In the genomic region with DNA sequence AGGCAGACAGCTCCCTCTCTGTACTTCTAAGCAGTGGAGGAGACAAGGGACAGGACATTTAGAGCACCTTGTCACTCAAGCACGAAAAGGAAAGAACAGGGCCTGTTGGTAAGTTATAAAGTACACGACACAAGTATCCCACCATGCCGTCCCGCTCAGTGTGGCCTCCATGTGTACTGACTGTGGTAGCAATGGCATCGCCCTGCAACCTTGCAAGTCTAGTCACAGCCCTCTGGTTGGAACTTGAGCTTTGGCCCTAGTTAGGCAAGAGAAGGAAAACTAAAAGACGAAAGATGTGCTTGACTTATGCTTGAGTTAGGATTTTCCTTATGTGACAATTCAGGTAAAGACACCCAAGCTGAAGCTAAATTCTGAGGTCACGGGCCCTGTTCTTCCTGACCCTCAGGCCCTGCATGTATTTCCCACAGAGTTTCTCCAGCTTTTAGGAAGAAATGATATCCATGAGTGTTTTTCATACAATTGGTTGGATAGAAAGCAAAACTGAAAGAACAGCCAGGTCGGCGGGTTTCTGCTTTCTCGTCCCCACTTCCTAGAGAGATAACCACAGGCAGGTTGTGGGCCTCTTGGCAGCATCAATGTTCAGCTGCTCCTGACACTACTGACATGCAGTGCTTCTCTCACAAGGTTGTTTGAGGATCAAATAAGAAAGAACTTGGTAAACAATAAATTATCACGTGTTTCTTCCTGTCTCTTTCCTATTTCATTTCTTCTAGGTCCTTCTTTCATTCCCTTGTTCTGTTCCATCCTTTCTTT, we compare ENCODE assay signal across 9 cellular contexts.
DNase-seq lines count a peak whose midpoint lies in the region; ATAC-seq and TF ChIP-seq lines count a peak whose summit lies in the region.
"Had no signal": no experiment of that assay in that cellular context is flagged by ENCODE, and none has a peak within 500 bp of the region (broad histone marks: within the 10 kb centered on the region; RNA-seq: fewer than 3 reads in every experiment).

No MANE protein-coding gene starts in this region.

- H3K4me1 ChIP-seq in OCI-LY3 (ENCODE audit: low read length) = no peaks in the 10 kb centered on the region

- H4K20me1 ChIP-seq in OCI-LY3 (ENCODE audit: insufficient read depth, low read length) = no peaks in the 10 kb centered on the region

- H3K27ac Mint-ChIP-seq in natural killer cell treated with Interleukin-12 subunit alpha and Interleukin-12 subunit beta and Interleukin-15 and Interleukin-18, amount 100 ng/mL, for 72 hours = peak overlapping the region; percentile 19 to 37

- H3K9ac ChIP-seq in OCI-LY3 (ENCODE audit: low read length) = no peak overlapping the region

- no peaks in the 10 kb centered on the region for H3K36me3 Mint-ChIP-seq in natural killer cell treated with Interleukin-12 subunit alpha and Interleukin-12 subunit beta and Interleukin-15 and Interleukin-18, amount 100 ng/mL, for 72 hours

- no peak for DNase-seq in natural killer cell treated with Interleukin-12 subunit alpha and Interleukin-12 subunit beta and Interleukin-15 and Interleukin-18, amount 100 ng/mL, for 72 hours (ENCODE audit: low spot score)
- DNase-seq in SKM-1 treated with dmso at 0.1 percent for 144 hours (lab: John Stamatoyannopoulos, UW; ENCODE audit: unreplicated experiment) (no peak), NCI-H1417 treated with DMSO at 0.1 percent for 48 hours (lab: John Stamatoyannopoulos, UW) (no peak), LoVo (ENCODE audit: low spot score) (no peak)
- no peak for DNase-seq in effector CD8-positive, alpha-beta T cell (lab: John Stamatoyannopoulos, UW)

- peak; percentile 99 for ATAC-seq in GM18861 (IDR thresholded peaks at IDR 0.05; ENCODE audit: unreplicated experiment)
- ATAC-seq in HG02678 (IDR thresholded peaks at IDR 0.05; ENCODE audit: unreplicated experiment) = peak; percentile 98
- ATAC-seq in natural killer cell treated with Interleukin-12 subunit alpha and Interleukin-12 subunit beta and Interleukin-15 and Interleukin-18, amount 100 ng/mL, for 72 hours = peak; percentile 65 to 82

- peak overlapping the region; percentile 42 for H3K4me3 Mint-ChIP-seq in natural killer cell treated with Interleukin-12 subunit alpha and Interleukin-12 subunit beta and Interleukin-15 and Interleukin-18, amount 100 ng/mL, for 72 hours
- H3K4me3 Mint-ChIP-seq: central memory CD8-positive, alpha-beta T cell had no signal

- peaks cover 13 to 14% of the 10 kb centered on the region in 2 donors for H3K4me1 Mint-ChIP-seq in natural killer cell treated with Interleukin-12 subunit alpha and Interleukin-12 subunit beta and Interleukin-15 and Interleukin-18, amount 100 ng/mL, for 72 hours (ENCODE audit: low read depth in 2 of 2)
- H3K4me1 Mint-ChIP-seq: central memory CD8-positive, alpha-beta T cell had no signal

- H3K9me3 Mint-ChIP-seq in natural killer cell treated with Interleukin-12 subunit alpha and Interleukin-12 subunit beta and Interleukin-15 and Interleukin-18, amount 100 ng/mL, for 72 hours = no peaks in the 10 kb centered on the region

- H3K79me2 ChIP-seq in OCI-LY3 (ENCODE audit: low read length) = no peaks in the 10 kb centered on the region

- no peak overlapping the region for H3K27ac ChIP-seq in OCI-LY3 (ENCODE audit: low read length)

- no peaks in the 10 kb centered on the region for H3K36me3 ChIP-seq in OCI-LY3 (replicated peaks; ENCODE audit: low read depth, low read length)

- H3K9me3 ChIP-seq in OCI-LY3 (ENCODE audit: insufficient read depth, low read length) = no peaks in the 10 kb centered on the region

- no peaks in the 10 kb centered on the region for H3K27me3 ChIP-seq in OCI-LY3 (ENCODE audit: low read depth, low read length)

- no peaks in the 10 kb centered on the region for H3K27me3 Mint-ChIP-seq in natural killer cell treated with Interleukin-12 subunit alpha and Interleukin-12 subunit beta and Interleukin-15 and Interleukin-18, amount 100 ng/mL, for 72 hours
- H3K27me3 Mint-ChIP-seq: central memory CD8-positive, alpha-beta T cell had no signal

- no peak overlapping the region for H3K4me3 ChIP-seq in OCI-LY3 (ENCODE audit: low read length)

- TF ChIP-seq CTCF in OCI-LY3 (IDR thresholded peaks at IDR 0.05; ENCODE audit: low read depth, low read length) = no peak

- peak overlapping the region; percentile 18; the same call in 1 of the 2 replicates for H2AFZ ChIP-seq in OCI-LY3 (ENCODE audit: low read depth, low read length)

- H3K4me2 ChIP-seq in OCI-LY3 (ENCODE audit: low read length) = peak overlapping the region; percentile 19
